ENCODE assay signal across 8 cellular contexts in the genomic region with DNA sequence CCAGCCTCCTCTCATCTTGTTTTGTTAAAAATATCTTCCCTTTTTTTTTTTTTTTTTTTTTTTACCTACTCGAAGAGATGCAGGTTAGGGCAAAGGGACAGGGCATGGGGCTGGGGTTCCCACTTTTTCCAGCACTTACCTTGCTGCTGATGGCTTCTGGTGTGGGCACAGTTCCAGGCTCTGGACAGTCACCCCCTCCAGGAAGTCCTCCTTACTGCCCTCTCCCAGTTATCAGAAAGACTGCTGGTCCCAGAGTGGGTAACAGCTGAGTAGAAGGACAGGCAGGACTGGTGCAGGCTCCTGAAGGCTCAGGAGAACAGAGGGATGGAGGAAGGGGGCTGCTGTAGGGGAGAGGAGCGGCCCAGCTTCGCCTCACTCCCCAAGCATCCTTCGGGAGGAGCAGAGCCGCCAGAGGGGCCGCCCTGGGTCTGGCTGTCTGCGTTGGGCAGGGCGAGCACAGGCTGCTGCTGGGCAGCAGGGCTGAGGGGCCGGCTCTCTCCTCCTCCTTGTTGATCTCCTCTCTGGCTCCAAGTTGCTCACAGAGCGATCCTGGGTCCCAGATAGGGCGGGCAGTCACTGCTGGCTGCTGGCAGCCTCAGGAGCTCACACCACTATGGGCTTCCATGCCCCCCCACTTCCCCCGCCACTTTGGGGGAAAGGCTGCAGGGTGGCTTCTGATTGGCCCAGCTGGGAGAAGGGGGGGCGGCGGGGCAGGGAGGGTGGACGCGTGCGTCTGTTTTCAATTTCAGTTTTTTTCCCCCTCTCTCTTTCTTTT. TPM values are rescaled to one million over a fixed set of nuclear protein-coding genes. Genes with fewer than 3 reads are reported as not detected.
A peak's percentile ranks its signal among the peaks of the same experiment; 100 is the strongest.
DNase-seq lines count a peak whose midpoint lies in the region; ATAC-seq, FAIRE-seq and TF ChIP-seq lines count a peak whose summit lies in the region.

A gene (minus strand): TSS at position 588 of the 775 bp plus-strand sequence. CDS start 18,798 bp downstream, outside the sequence.

- H3K27me3 Mint-ChIP-seq in activated CD8-positive, alpha-beta memory T cell treated with anti-CD3 and anti-CD28 coated beads, Interleukin-2, amount 10 ng/mL, durations not matched to agents 7 days and 5 days: peaks cover 11% of the 10 kb centered on the region
- H3K27me3 Mint-ChIP-seq in stimulated activated memory B cell treated with anti-CD40 and anti-IgM and Interleukin-4, amounts not matched to agents 10 μg/mL and 1 μg/mL and 100 μg/mL, for 72 hours: no peaks in the 10 kb centered on the region

- H3K9me3 Mint-ChIP-seq in activated CD8-positive, alpha-beta memory T cell treated with anti-CD3 and anti-CD28 coated beads, Interleukin-2, amount 10 ng/mL, durations not matched to agents 7 days and 5 days (ENCODE audit: low read depth): no peaks in the 10 kb centered on the region
- H3K9me3 Mint-ChIP-seq in stimulated activated memory B cell treated with anti-CD40 and anti-IgM and Interleukin-4, amounts not matched to agents 10 μg/mL and 1 μg/mL and 100 μg/mL, for 72 hours: no peaks in the 10 kb centered on the region

- TF ChIP-seq POLR2A in GM12891 (IDR thresholded peaks at IDR 0.05; ENCODE audit: low read depth, low read length): no peak

- H3K36me3 Mint-ChIP-seq in activated CD8-positive, alpha-beta memory T cell treated with anti-CD3 and anti-CD28 coated beads, Interleukin-2, amount 10 ng/mL, durations not matched to agents 7 days and 5 days: peaks cover 20% of the 10 kb centered on the region
- no peaks in the 10 kb centered on the region for H3K36me3 Mint-ChIP-seq in stimulated activated memory B cell treated with anti-CD40 and anti-IgM and Interleukin-4, amounts not matched to agents 10 μg/mL and 1 μg/mL and 100 μg/mL, for 72 hours

- H3K27me3 ChIP-seq in mononuclear cell (ENCODE audit: insufficient read depth, low read length): peaks cover 7% of the 10 kb centered on the region

- H3K4me1 ChIP-seq in mononuclear cell (ENCODE audit: insufficient read depth, low read length): peaks cover 12% of the 10 kb centered on the region

- H3K4me3 ChIP-seq in epithelial cell of esophagus (ENCODE audit: low read length) (no peak within 1 kb of the TSS), mononuclear cell (ENCODE audit: low read length) (peak within 1 kb of the TSS; percentile 27)

- DNase-seq in GM12891 (ENCODE audit: insufficient read length, low spot score) (peak; percentile 67), epithelial cell of esophagus (ENCODE audit: low read depth) (peak; percentile 8), HT-29 (ENCODE audit: low spot score) (no peak)
- peak; percentile 88 for DNase-seq in activated CD8-positive, alpha-beta memory T cell treated with anti-CD3 and anti-CD28 coated beads, Interleukin-2, amount 10 ng/mL, durations not matched to agents 7 days and 5 days

- peaks cover 51% of the 10 kb centered on the region for H3K4me1 Mint-ChIP-seq in activated CD8-positive, alpha-beta memory T cell treated with anti-CD3 and anti-CD28 coated beads, Interleukin-2, amount 10 ng/mL, durations not matched to agents 7 days and 5 days
- H3K4me1 Mint-ChIP-seq in stimulated activated memory B cell treated with anti-CD40 and anti-IgM and Interleukin-4, amounts not matched to agents 10 μg/mL and 1 μg/mL and 100 μg/mL, for 72 hours: peaks cover 42% of the 10 kb centered on the region

- TF ChIP-seq CTCF in epithelial cell of esophagus (IDR thresholded peaks at IDR 0.05; ENCODE audit: insufficient read depth, low read depth, low read length, missing control alignments): no peak

- ATAC-seq in HG03175 (IDR thresholded peaks at IDR 0.05; ENCODE audit: unreplicated experiment) (peak; percentile 55), HG02840 (IDR thresholded peaks at IDR 0.05; ENCODE audit: low FRiP score, unreplicated experiment) (no peak)
- ATAC-seq in activated CD8-positive, alpha-beta memory T cell treated with anti-CD3 and anti-CD28 coated beads, Interleukin-2, amount 10 ng/mL, durations not matched to agents 7 days and 5 days: peak; percentile 83
- peak; percentile 70 for ATAC-seq in stimulated activated memory B cell treated with anti-CD40 and anti-IgM and Interleukin-4, amounts not matched to agents 10 μg/mL and 1 μg/mL and 100 μg/mL, for 72 hours

- H3K4me3 Mint-ChIP-seq in activated CD8-positive, alpha-beta memory T cell treated with anti-CD3 and anti-CD28 coated beads, Interleukin-2, amount 10 ng/mL, durations not matched to agents 7 days and 5 days: peak within 1 kb of the TSS; percentile 88
- peak within 1 kb of the TSS; percentile 94 for H3K4me3 Mint-ChIP-seq in stimulated activated memory B cell treated with anti-CD40 and anti-IgM and Interleukin-4, amounts not matched to agents 10 μg/mL and 1 μg/mL and 100 μg/mL, for 72 hours

- no peaks in the 10 kb centered on the region for H3K9me3 ChIP-seq in mononuclear cell (ENCODE audit: low read depth, low read length)

- peak; percentile 35 for FAIRE-seq in GM12891 (lab: Jason Lieb, UNC)

- CTCF ChIA-PET in activated CD8-positive, alpha-beta memory T cell treated with anti-CD3 and anti-CD28 coated beads, Interleukin-2, amount 10 ng/mL, durations not matched to agents 7 days and 5 days (lab: Charles Lee): interaction anchor here (0.7 to 4.0 kb wide), 11 partner anchors 10 to 196 kb away, joined by 3 to 20 read pairs (median 3); no protein-coding TSS in a partner anchor

- peak within 1 kb of the TSS; percentile 86 for H3K27ac Mint-ChIP-seq in activated CD8-positive, alpha-beta memory T cell treated with anti-CD3 and anti-CD28 coated beads, Interleukin-2, amount 10 ng/mL, durations not matched to agents 7 days and 5 days
- peak within 1 kb of the TSS; percentile 91 for H3K27ac Mint-ChIP-seq in stimulated activated memory B cell treated with anti-CD40 and anti-IgM and Interleukin-4, amounts not matched to agents 10 μg/mL and 1 μg/mL and 100 μg/mL, for 72 hours

TF ChIP-seq in GM12891, 5 proteins besides CTCF, POLR2A, EP300 and RAD21:
- TF ChIP-seq PAX5 (IDR thresholded peaks at IDR 0.05; ENCODE audit: insufficient read depth, low read length, severe bottlenecking): no peak
- no peak for TF ChIP-seq POU2F2 (IDR thresholded peaks at IDR 0.05; ENCODE audit: low read depth, low read length)
- TF ChIP-seq TAF1 (IDR thresholded peaks at IDR 0.05; ENCODE audit: low read depth, low read length): no peak
- TF ChIP-seq SPI1 (IDR thresholded peaks at IDR 0.05; ENCODE audit: low read depth, low read length): no peak
- TF ChIP-seq POLR2AphosphoS5 (IDR thresholded peaks at IDR 0.05; ENCODE audit: low read depth, low read length): no peak

RNA-seq across cellular contexts. Expression of the gene that starts here (rescaled TPM):
- polyA plus RNA-seq in GM12891 (2012; ENCODE audit: low read depth, missing spikeins): 2.1 TPM
- 10 to 100 TPM; 53.3 to 68.9 TPM for total RNA-seq in activated CD8-positive, alpha-beta memory T cell treated with anti-CD3 and anti-CD28 coated beads, Interleukin-2, amount 10 ng/mL, durations not matched to agents 7 days and 5 days
- total RNA-seq in mononuclear cell: 0.94 TPM
- 1.1 TPM in 1 of 2 replicates, not detected in the other for total RNA-seq in HT-29 (2014; rRNA removed; shearing (Covaris generic))

Comparison
In these comparisons a context has a peak if more than half of its experiments do, and no peak if none do; other contexts are left out.
1. RNA of the gene that starts here (total RNA-seq): 53.3 to 68.9 TPM in activated CD8-positive, alpha-beta memory T cell treated with anti-CD3 and anti-CD28 coated beads, Interleukin-2, amount 10 ng/mL, durations not matched to agents 7 days and 5 days; 1.1 TPM in HT-29 and 0.94 TPM in mononuclear cell (single experiment); every median in the first group is over 10 times any median in the second.